ENCODE assay signal across 8 cellular contexts in the genomic region with DNA sequence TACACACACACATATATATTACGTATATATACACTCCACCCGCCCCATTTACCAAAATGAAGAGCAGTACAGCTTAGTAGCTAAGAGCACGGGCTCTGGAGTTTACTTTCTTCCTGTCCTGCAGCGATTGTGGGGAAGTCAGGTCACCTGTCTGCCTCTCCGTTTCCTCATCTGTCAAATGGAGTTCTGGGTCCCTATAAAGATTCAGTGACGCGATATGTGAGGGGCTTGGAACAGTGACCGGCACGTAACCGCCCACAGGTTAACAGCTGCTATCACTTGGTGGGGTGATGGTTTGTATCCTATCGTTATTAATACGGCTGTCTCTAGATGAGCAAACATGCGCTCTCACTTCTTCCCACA. TPM values are rescaled to one million over a fixed set of nuclear protein-coding genes. Genes with fewer than 3 reads are reported as not detected.
DNase-seq lines count a peak whose midpoint lies in the region; ATAC-seq and TF ChIP-seq lines count a peak whose summit lies in the region.

No MANE protein-coding gene starts in this region.

- WGBS in body of pancreas, 2 donors = 0 to 1% methylated on average over 12 to 13 of the region's 13 CpGs

- H3K79me2 ChIP-seq in OCI-LY1 (ENCODE audit: insufficient read depth, low read length) = peaks cover 15% of the 10 kb centered on the region

- H3K27ac ChIP-seq in OCI-LY1 (ENCODE audit: low read depth, low read length, poor library complexity, severe bottlenecking) (peak overlapping the region; percentile 82), body of pancreas (peak overlapping the region; percentile 70 to 91 (median 80))

- TF ChIP-seq CTCF in AG09309 (IDR thresholded peaks at IDR 0.05; ENCODE audit: control insufficient read depth, insufficient read depth, low read depth, low read length, missing control alignments) (no peak), OCI-LY1 (IDR thresholded peaks at IDR 0.05; ENCODE audit: low read length) (no peak), body of pancreas (IDR thresholded peaks at IDR 0.05) (no peak), kidney epithelial cell (IDR thresholded peaks at IDR 0.05; ENCODE audit: insufficient read depth, low read length, poor library complexity, severe bottlenecking) (no peak)

- DNase-seq in AG09309 (ENCODE audit: low read depth) = no peak
- peak; percentile 16 to 46 (median 29) for DNase-seq in body of pancreas
- no peak for DNase-seq in kidney epithelial cell (ENCODE audit: low read depth)
- peak in 2 of 3 donors; percentile 5 to 7 for DNase-seq in stimulated activated CD4-positive, alpha-beta T cell treated with anti-CD3 and anti-CD28 coated beads, TNF-alpha, amount 100 ng/mL, for 1 hour (ENCODE audit: low read depth in 3 of 3, low spot score in 1 of 3)
- DNase-seq in NCI-H1930 (lab: John Stamatoyannopoulos, UW) = no peak

- H3K9me3 ChIP-seq in OCI-LY1 (ENCODE audit: low read length) (no peaks in the 10 kb centered on the region), body of pancreas (no peaks in the 10 kb centered on the region)

- H2AFZ ChIP-seq in OCI-LY1 (ENCODE audit: low read length) = peak overlapping the region; percentile 76

- intact Hi-C loops in body of pancreas (cut with DNase I) = no loop called here

- no peaks in the 10 kb centered on the region for H3K9me2 ChIP-seq in OCI-LY1 (ENCODE audit: low read depth, low read length)

- no peak for TF ChIP-seq POLR2A in body of pancreas (IDR thresholded peaks at IDR 0.05)

- H3F3A ChIP-seq in OCI-LY1 (ENCODE audit: insufficient read depth, low read length) = no peaks in the 10 kb centered on the region

- H3K36me3 ChIP-seq in OCI-LY1 (ENCODE audit: insufficient read depth, low read length) = no peaks in the 10 kb centered on the region
- H3K36me3 ChIP-seq in body of pancreas (replicated peaks in 1 of 2; ENCODE audit: insufficient read depth in 1 of 2, low read depth in 2 of 2) = no peaks in the 10 kb centered on the region
- no peaks in the 10 kb centered on the region for H3K36me3 ChIP-seq in kidney epithelial cell (ENCODE audit: control insufficient read depth, insufficient read depth, low read length)

- H3K4me1 ChIP-seq in OCI-LY1 (ENCODE audit: insufficient read depth, low read length, severe bottlenecking) (peaks cover 50% of the 10 kb centered on the region), body of pancreas (peaks cover 16% of the 10 kb centered on the region)

- ATAC-seq in GM18519 (IDR thresholded peaks at IDR 0.05; ENCODE audit: low FRiP score, unreplicated experiment) (peak; percentile 55), HG03025 (IDR thresholded peaks at IDR 0.05; ENCODE audit: low FRiP score, unreplicated experiment) (peak; percentile 68), body of pancreas (peak; percentile 57)

- H3K27me3 ChIP-seq in OCI-LY1 (ENCODE audit: insufficient read depth, low read length) (no peaks in the 10 kb centered on the region), body of pancreas (no peaks in the 10 kb centered on the region), kidney epithelial cell (ENCODE audit: control insufficient read depth, insufficient read depth, low read length) (no peaks in the 10 kb centered on the region)

- H3K4me3 ChIP-seq in AG09309 (ENCODE audit: control insufficient read depth, low read depth, low read length) (peak overlapping the region; percentile 86), OCI-LY1 (ENCODE audit: low read depth, low read length, poor library complexity, severe bottlenecking) (peak overlapping the region; percentile 88), body of pancreas (peak overlapping the region; percentile 92 to 97), kidney epithelial cell (ENCODE audit: low read depth, low read length) (peak overlapping the region; percentile 86)

- H3K9ac ChIP-seq in OCI-LY1 (ENCODE audit: low read length) = peak overlapping the region; percentile 86

- no peaks in the 10 kb centered on the region for H4K20me1 ChIP-seq in OCI-LY1 (ENCODE audit: insufficient read depth, low read length)

- peak overlapping the region; percentile 92 for H3K4me2 ChIP-seq in OCI-LY1 (ENCODE audit: low read length)

RNA-seq across cellular contexts. Expression of gene FAM114A2, which starts 0.5 kb away (rescaled TPM):
- total RNA-seq in body of pancreas (10 to 100 TPM in 1 of 2 donors, 1 to 10 TPM in 1; 8.9 to 31.1 TPM), kidney epithelial cell (14.5 and 29.6 TPM in 2 replicates)

RNA-seq across cellular contexts. Expression of gene MFAP3, which starts 0.5 kb away (rescaled TPM):
- 10 to 100 TPM; 14.3 to 23.4 TPM for total RNA-seq in body of pancreas
- 47.2 and 51.0 TPM in 2 replicates for total RNA-seq in kidney epithelial cell

Comparison
In these comparisons a context has a peak if more than half of its experiments do, and no peak if none do; other contexts are left out.
1. DNase-seq: peak in body of pancreas (4 of 4) and stimulated activated CD4-positive, alpha-beta T cell treated with anti-CD3 and anti-CD28 coated beads, TNF-alpha, amount 100 ng/mL, for 1 hour (2 of 3); none in AG09309 (single experiment), kidney epithelial cell (single experiment) and NCI-H1930 (0 of 2).
2. Peak in every context shown above with its lines, with median percentiles within 50 percentile points of each other: H3K4me3 ChIP-seq and ATAC-seq.